16 cellular contexts compared by ENCODE assay signal in genomic region chr15:63082366-63082765, GRCh38.
"Had no signal": no experiment of that assay in that cellular context is flagged by ENCODE, and none has a peak within 500 bp of the region (broad histone marks: within the 10 kb centered on the region; RNA-seq: fewer than 3 reads in every experiment).

No MANE protein-coding gene starts in this region.

- H3K36me3 Mint-ChIP-seq: stimulated activated memory B cell treated with anti-CD40 and anti-IgM and Interleukin-4, amounts not matched to agents 10 μg/mL and 1 μg/mL and 100 μg/mL, for 72 hours had no signal

- DNase-seq: activated CD4-positive, alpha-beta memory T cell treated with anti-CD3 and anti-CD28 coated beads, Interleukin-2, amount 10 ng/mL, durations not matched to agents 7 days and 5 days; activated naive CD4-positive, alpha-beta T cell treated with anti-CD3 and anti-CD28 coated beads, Interleukin-2, amount 50 U/mL, for 16 hours; activated T-cell treated with anti-CD3 and anti-CD28 coated beads, Interleukin-2, amount 50 U/mL, for 24 hours; dorsolateral prefrontal cortex; esophagus squamous epithelium; glutamatergic neuron; nucleus accumbens; posterior cingulate gyrus; stimulated activated CD4-positive, alpha-beta T cell treated with anti-CD3 and anti-CD28 coated beads, Interleukin-2, amount 100 ng/mL, for 48 hours; T-helper 1 cell; T1000; tibial artery had no signal

- ATAC-seq: stimulated activated memory B cell treated with anti-CD40 and anti-IgM and Interleukin-4, amounts not matched to agents 10 μg/mL and 1 μg/mL and 100 μg/mL, for 72 hours had no signal

- H3K27me3 ChIP-seq: cardiac muscle cell, tibial artery, vagina had no signal

- H3K9me3 Mint-ChIP-seq: activated CD4-positive, alpha-beta memory T cell treated with anti-CD3 and anti-CD28 coated beads, Interleukin-2, amount 10 ng/mL, durations not matched to agents 7 days and 5 days; activated T-cell treated with anti-CD3 and anti-CD28 coated beads, Interleukin-2, amount 50 U/mL, for 24 hours; nephron; stimulated activated memory B cell treated with anti-CD40 and anti-IgM and Interleukin-4, amounts not matched to agents 10 μg/mL and 1 μg/mL and 100 μg/mL, for 72 hours had no signal

- H3K27ac Mint-ChIP-seq: activated CD4-positive, alpha-beta memory T cell treated with anti-CD3 and anti-CD28 coated beads, Interleukin-2, amount 10 ng/mL, durations not matched to agents 7 days and 5 days; activated T-cell treated with anti-CD3 and anti-CD28 coated beads, Interleukin-2, amount 50 U/mL, for 24 hours; stimulated activated memory B cell treated with anti-CD40 and anti-IgM and Interleukin-4, amounts not matched to agents 10 μg/mL and 1 μg/mL and 100 μg/mL, for 72 hours had no signal

- H3K4me1 Mint-ChIP-seq: activated CD4-positive, alpha-beta memory T cell treated with anti-CD3 and anti-CD28 coated beads, Interleukin-2, amount 10 ng/mL, durations not matched to agents 7 days and 5 days; stimulated activated memory B cell treated with anti-CD40 and anti-IgM and Interleukin-4, amounts not matched to agents 10 μg/mL and 1 μg/mL and 100 μg/mL, for 72 hours had no signal

- H3K4me1 ChIP-seq: esophagus squamous epithelium, tibial artery, vagina had no signal

- H3K4me3 Mint-ChIP-seq: activated CD4-positive, alpha-beta memory T cell treated with anti-CD3 and anti-CD28 coated beads, Interleukin-2, amount 10 ng/mL, durations not matched to agents 7 days and 5 days; activated T-cell treated with anti-CD3 and anti-CD28 coated beads, Interleukin-2, amount 50 U/mL, for 24 hours; nephron; stimulated activated memory B cell treated with anti-CD40 and anti-IgM and Interleukin-4, amounts not matched to agents 10 μg/mL and 1 μg/mL and 100 μg/mL, for 72 hours had no signal

- H3K27ac ChIP-seq: dorsolateral prefrontal cortex, esophagus squamous epithelium, tibial artery, vagina had no signal

- H3K9me3 ChIP-seq: esophagus squamous epithelium, tibial artery, vagina had no signal
